Comparison of ENCODE assay signal across 33 cellular contexts in genomic region chr3:127497166-127497565, GRCh38.
"Had no signal": no experiment of that assay in that cellular context is flagged by ENCODE, and none has a peak within 500 bp of the region (broad histone marks: within the 10 kb centered on the region; RNA-seq: fewer than 3 reads in every experiment).

No MANE protein-coding gene starts in this region.

- H3K27ac Mint-ChIP-seq: naive thymus-derived CD4-positive, alpha-beta T cell; natural killer cell; nephron; progenitor cell of endocrine pancreas; stimulated activated memory B cell treated with anti-CD40 and anti-IgM and Interleukin-4, amounts not matched to agents 10 μg/mL and 1 μg/mL and 100 μg/mL, for 72 hours; stimulated activated naive CD8-positive, alpha-beta T cell treated with anti-CD3 and anti-CD28 coated beads, Interleukin-15, amount 100 ng/mL, for 72 hours; type B pancreatic cell had no signal

- DNase-seq: naive thymus-derived CD4-positive, alpha-beta T cell; natural killer cell; nucleus accumbens; ovary; posterior cingulate gyrus; psoas muscle; right cardiac atrium; right lobe of liver; spleen; stimulated activated CD4-positive, alpha-beta T cell treated with anti-CD3 and anti-CD28 coated beads, Interleukin-12 subunit alpha, Interleukin-12 subunit beta, amount 100 ng/mL, for 4 hours; stimulated activated CD4-positive, alpha-beta T cell treated with anti-CD3 and anti-CD28 coated beads, Interleukin-1b, Interleukin-23, amount 100 ng/mL, for 48 hours; stimulated activated CD4-positive, alpha-beta T cell treated with anti-CD3 and anti-CD28 coated beads, Interleukin-4, amount 100 ng/mL, for 1 hour; stimulated activated CD4-positive, alpha-beta T cell treated with anti-CD3 and anti-CD28 coated beads, Interleukin-4, amount 100 ng/mL, for 4 hours; stimulated activated CD8-positive, alpha-beta memory T cell treated with anti-CD3 and anti-CD28 coated beads, Interleukin-4, amount 100 ng/mL, for 48 hours; stimulated activated naive CD4-positive, alpha-beta T cell; stimulated activated naive CD8-positive, alpha-beta T cell treated with anti-CD3 and anti-CD28 coated beads, Interleukin-15, amount 100 ng/mL, for 72 hours; stimulated activated naive CD8-positive, alpha-beta T cell treated with anti-CD3 and anti-CD28 coated beads, Interleukin-15, Interleukin-2, amounts not matched to agents 100 U/mL and 50 U/mL, for 24 hours; substantia nigra; testis; tibial artery; transverse colon; upper lobe of right lung; uterus had no signal

- H3K4me3 ChIP-seq: neural progenitor cell, ovary, psoas muscle, right lobe of liver, skin epidermis, smooth muscle cell, spleen, suprapubic skin, testis, tibial artery, transverse colon, upper lobe of right lung, uterus had no signal

- H2AFZ ChIP-seq: neural progenitor cell, parathyroid adenoma had no signal

- H3K27me3 ChIP-seq: neural progenitor cell, neutrophil, ovary, right lobe of liver, testis, transverse colon, upper lobe of right lung, uterus had no signal

- ATAC-seq: naive thymus-derived CD4-positive, alpha-beta T cell; natural killer cell; psoas muscle; right cardiac atrium; right lobe of liver; stimulated activated memory B cell treated with anti-CD40 and anti-IgM and Interleukin-4, amounts not matched to agents 10 μg/mL and 1 μg/mL and 100 μg/mL, for 72 hours; stimulated activated naive CD8-positive, alpha-beta T cell treated with anti-CD3 and anti-CD28 coated beads, Interleukin-15, amount 100 ng/mL, for 72 hours; stimulated activated naive CD8-positive, alpha-beta T cell treated with anti-CD3 and anti-CD28 coated beads, Interleukin-15, Interleukin-2, amounts not matched to agents 100 U/mL and 50 U/mL, for 24 hours; upper lobe of right lung had no signal

- H3K36me3 Mint-ChIP-seq: natural killer cell, neural progenitor cell, type B pancreatic cell had no signal

- H3K4me1 Mint-ChIP-seq: naive thymus-derived CD4-positive, alpha-beta T cell; natural killer cell; nephron; neural progenitor cell; stimulated activated memory B cell treated with anti-CD40 and anti-IgM and Interleukin-4, amounts not matched to agents 10 μg/mL and 1 μg/mL and 100 μg/mL, for 72 hours; stimulated activated naive CD8-positive, alpha-beta T cell treated with anti-CD3 and anti-CD28 coated beads, Interleukin-15, amount 100 ng/mL, for 72 hours had no signal

- H3K9me3 ChIP-seq: neutrophil, ovary, psoas muscle, right lobe of liver, suprapubic skin, testis, upper lobe of right lung had no signal

- H3K4me3 Mint-ChIP-seq: naive thymus-derived CD4-positive, alpha-beta T cell; natural killer cell; nephron; neural progenitor cell; stimulated activated memory B cell treated with anti-CD40 and anti-IgM and Interleukin-4, amounts not matched to agents 10 μg/mL and 1 μg/mL and 100 μg/mL, for 72 hours; stimulated activated naive CD8-positive, alpha-beta T cell treated with anti-CD3 and anti-CD28 coated beads, Interleukin-15, amount 100 ng/mL, for 72 hours; type B pancreatic cell had no signal

- H3K4me2 ChIP-seq: neural progenitor cell, smooth muscle cell had no signal

- H3K4me1 ChIP-seq: neural progenitor cell, parathyroid adenoma, psoas muscle, right lobe of liver, spleen, suprapubic skin, testis, tibial artery, transverse colon, upper lobe of right lung, uterus had no signal

- H3K27ac ChIP-seq: neural progenitor cell, neutrophil, ovary, parathyroid adenoma, psoas muscle, right lobe of liver, skin epidermis, spleen, suprapubic skin, testis, tibial artery, transverse colon, upper lobe of right lung, uterus had no signal

- H3K36me3 ChIP-seq: neural progenitor cell, neutrophil, ovary, right lobe of liver, spleen, suprapubic skin, tibial artery, transverse colon, upper lobe of right lung, uterus had no signal

- H3K9ac ChIP-seq: neural progenitor cell, parathyroid adenoma had no signal
